In genomic region chr12:88574278-88574677, GRCh38 we compare ENCODE assay signal across 18 cellular contexts. TPM values are rescaled to one million over a fixed set of nuclear protein-coding genes. Genes with fewer than 3 reads are reported as not detected.
DNase-seq lines count a peak whose midpoint lies in the region; ATAC-seq and TF ChIP-seq lines count a peak whose summit lies in the region.
"Had no signal": no experiment of that assay in that cellular context is flagged by ENCODE, and none has a peak within 500 bp of the region (broad histone marks: within the 10 kb centered on the region; RNA-seq: fewer than 3 reads in every experiment).

No MANE protein-coding gene starts in this region.

- H3K36me3 Mint-ChIP-seq in Calu3 (ENCODE audit: insufficient read depth, unreplicated experiment): peaks cover 13% of the 10 kb centered on the region
- no peaks in the 10 kb centered on the region for H3K36me3 Mint-ChIP-seq in stimulated activated memory B cell treated with anti-CD40 and anti-IgM and Interleukin-4, amounts not matched to agents 10 μg/mL and 1 μg/mL and 100 μg/mL, for 72 hours
- H3K36me3 Mint-ChIP-seq: activated naive CD8-positive, alpha-beta T cell; naive B cell had no signal

- peak; percentile 46 for ATAC-seq in gastroesophageal sphincter
- peak; percentile 45 for ATAC-seq in stimulated activated memory B cell treated with anti-CD40 and anti-IgM and Interleukin-4, amounts not matched to agents 10 μg/mL and 1 μg/mL and 100 μg/mL, for 72 hours
- ATAC-seq: activated CD4-positive, alpha-beta T cell treated with anti-CD3 and anti-CD28 coated beads for 36 hours; left colon had no signal

- 5 to 17% methylated on average over 2 of the region's 2 CpGs for WGBS in gastroesophageal sphincter (ENCODE audit: low coverage in 1 of 2), 2 donors

- H3K27me3 ChIP-seq in gastroesophageal sphincter: no peaks in the 10 kb centered on the region

- H3K27ac ChIP-seq in gastroesophageal sphincter: peak overlapping the region; percentile 60 to 87 (median 78)

- H3K4me3 Mint-ChIP-seq in Calu3 (ENCODE audit: low read depth, unreplicated experiment): peak overlapping the region; percentile 59
- H3K4me3 Mint-ChIP-seq in stimulated activated memory B cell treated with anti-CD40 and anti-IgM and Interleukin-4, amounts not matched to agents 10 μg/mL and 1 μg/mL and 100 μg/mL, for 72 hours: no peak overlapping the region
- H3K4me3 Mint-ChIP-seq: activated CD4-positive, alpha-beta T cell treated with anti-CD3 and anti-CD28 coated beads for 36 hours; activated naive CD8-positive, alpha-beta T cell; naive B cell had no signal

- no peak for TF ChIP-seq POLR2A in gastroesophageal sphincter (IDR thresholded peaks at IDR 0.05)

- H3K27ac Mint-ChIP-seq in Calu3 (ENCODE audit: unreplicated experiment): peak overlapping the region; percentile 50
- H3K27ac Mint-ChIP-seq in stimulated activated memory B cell treated with anti-CD40 and anti-IgM and Interleukin-4, amounts not matched to agents 10 μg/mL and 1 μg/mL and 100 μg/mL, for 72 hours: no peak overlapping the region
- H3K27ac Mint-ChIP-seq: activated CD4-positive, alpha-beta T cell treated with anti-CD3 and anti-CD28 coated beads for 36 hours; activated naive CD8-positive, alpha-beta T cell; naive B cell; progenitor cell of endocrine pancreas had no signal

- no peaks in the 10 kb centered on the region for H3K27me3 Mint-ChIP-seq in Calu3 (ENCODE audit: unreplicated experiment)
- peaks cover 11% of the 10 kb centered on the region for H3K27me3 Mint-ChIP-seq in stimulated activated memory B cell treated with anti-CD40 and anti-IgM and Interleukin-4, amounts not matched to agents 10 μg/mL and 1 μg/mL and 100 μg/mL, for 72 hours
- H3K27me3 Mint-ChIP-seq: progenitor cell of endocrine pancreas had no signal

- H3K4me3 ChIP-seq in gastroesophageal sphincter: peak overlapping the region; percentile 28 to 31

- CTCF ChIA-PET in Calu3 (lab: Charles Lee): interaction anchor here (0.7 kb wide), 1 partner anchor 431 kb away, joined by 5 read pairs; no protein-coding TSS in a partner anchor

- BruUV-seq in Calu3 (replicated peaks; lab: Mats Ljungman, UMichigan): no TSS peak

- DNase-seq in Calu3: no peak
- peak; percentile 70 for DNase-seq in amniotic epithelial cell (ENCODE audit: low read depth)
- no peak for DNase-seq in NCI-H526 (lab: John Stamatoyannopoulos, UW)
- no peak for DNase-seq in LoVo (ENCODE audit: low spot score)
- DNase-seq in NCI-H146 (lab: John Stamatoyannopoulos, UW): no peak
- no peak for DNase-seq in activated CD8-positive, alpha-beta memory T cell treated with anti-CD3 and anti-CD28 coated beads, Interleukin-2, amount 50 U/mL, for 4 hours
- DNase-seq: activated CD4-positive, alpha-beta T cell treated with anti-CD3 and anti-CD28 coated beads for 36 hours; activated T-cell treated with anti-CD3 and anti-CD28 coated beads for 4 hours; AML-193; cerebellar nuclear complex; left colon; naive B cell; NCI-H1092; SHP77 treated with DMSO at 0.1 percent for 48 hours had no signal

- H3K4me1 Mint-ChIP-seq in Calu3 (ENCODE audit: low read depth, unreplicated experiment): peaks cover 78% of the 10 kb centered on the region
- no peaks in the 10 kb centered on the region for H3K4me1 Mint-ChIP-seq in stimulated activated memory B cell treated with anti-CD40 and anti-IgM and Interleukin-4, amounts not matched to agents 10 μg/mL and 1 μg/mL and 100 μg/mL, for 72 hours
- H3K4me1 Mint-ChIP-seq: activated CD4-positive, alpha-beta T cell treated with anti-CD3 and anti-CD28 coated beads for 36 hours had no signal

- TF ChIP-seq EP300 in gastroesophageal sphincter (IDR thresholded peaks at IDR 0.05): no peak

- H3K9me3 Mint-ChIP-seq in Calu3 (ENCODE audit: low read depth, unreplicated experiment): no peaks in the 10 kb centered on the region
- no peaks in the 10 kb centered on the region for H3K9me3 Mint-ChIP-seq in stimulated activated memory B cell treated with anti-CD40 and anti-IgM and Interleukin-4, amounts not matched to agents 10 μg/mL and 1 μg/mL and 100 μg/mL, for 72 hours

- no peaks in the 10 kb centered on the region for H3K36me3 ChIP-seq in gastroesophageal sphincter

- H3K9me3 ChIP-seq in gastroesophageal sphincter: no peaks in the 10 kb centered on the region

- intact Hi-C loops in Calu3 (cut with micrococcal nuclease; ENCODE audit: unreplicated experiment): no loop called here

- TF ChIP-seq CTCF in Calu3 (IDR thresholded peaks at IDR 0.05; ENCODE audit: unreplicated experiment) (no peak), gastroesophageal sphincter (IDR thresholded peaks at IDR 0.05) (no peak)

- peaks cover 22 to 82% (median 26%) of the 10 kb centered on the region in 3 donors for H3K4me1 ChIP-seq in gastroesophageal sphincter

RNA-seq across cellular contexts. Expression of gene KITLG, which starts 6.0 kb away (rescaled TPM):
- total RNA-seq in Calu3 (2022) (29.9 and 34.5 TPM in 2 replicates), gastroesophageal sphincter (100 to 1,000 TPM in 3 of 4 donors, 10 to 100 TPM in 1; 48.5 to 239 (median 112) TPM)
